17 cellular contexts compared by ENCODE assay signal in the genomic region with DNA sequence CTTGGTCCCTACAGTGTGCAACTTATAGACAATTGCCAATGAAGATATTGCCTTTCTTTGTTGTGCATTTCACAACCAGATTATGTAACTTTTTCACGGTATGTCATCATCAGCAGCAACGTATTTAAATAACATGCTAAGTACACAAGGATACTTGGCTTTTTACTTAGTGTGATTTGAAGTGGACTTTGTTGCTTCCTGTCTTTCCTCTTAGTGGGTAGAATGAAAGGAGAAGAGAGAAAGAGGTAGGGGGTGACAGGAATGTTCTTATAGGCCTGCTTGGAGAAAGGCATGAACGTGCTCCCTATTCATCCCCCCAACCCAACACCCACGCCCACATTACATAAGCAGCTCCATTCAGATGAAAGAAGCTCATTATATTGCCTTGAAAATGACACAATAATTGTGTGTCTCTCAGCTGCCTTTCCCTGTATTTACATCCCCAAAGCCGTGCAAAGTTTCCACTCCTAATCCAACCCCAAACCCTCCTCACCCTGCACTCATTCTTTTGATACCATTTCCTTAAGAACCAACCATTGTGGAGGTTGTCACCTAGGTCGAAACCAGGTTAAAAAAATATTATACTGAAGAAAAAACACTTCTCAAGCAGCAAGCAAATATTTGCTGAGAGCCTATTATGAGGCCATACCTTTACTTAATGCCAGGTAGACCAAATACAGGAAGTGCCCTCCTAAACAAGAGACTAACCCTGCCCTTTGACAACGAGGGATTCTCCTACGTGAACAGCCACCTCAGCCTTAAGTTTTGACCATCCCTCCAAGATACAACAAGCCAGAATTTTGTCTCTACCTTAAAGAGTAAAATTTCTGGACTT. TPM values are rescaled to one million over a fixed set of nuclear protein-coding genes. Genes with fewer than 3 reads are reported as not detected.
DNase-seq lines count a peak whose midpoint lies in the region; ATAC-seq and FAIRE-seq lines count a peak whose summit lies in the region.
"Had no signal": no experiment of that assay in that cellular context is flagged by ENCODE, and none has a peak within 500 bp of the region (broad histone marks: within the 10 kb centered on the region; RNA-seq: fewer than 3 reads in every experiment).

No MANE protein-coding gene starts in this region.

- peak overlapping the region in 1 of 2 donors; percentile 58 for H3K27ac ChIP-seq in small intestine (ENCODE audit: low read depth in 1 of 2, low read length in 1 of 2)
- H3K27ac ChIP-seq: ovary, vagina had no signal

- no peak for FAIRE-seq in small intestine (lab: Jason Lieb, UNC)

- H3K9me3 ChIP-seq in HAP-1 (no peaks in the 10 kb centered on the region), small intestine (ENCODE audit: control insufficient read depth, low read depth) (no peaks in the 10 kb centered on the region)
- H3K9me3 ChIP-seq: ovary, vagina had no signal

- no peaks in the 10 kb centered on the region for H3K9me3 Mint-ChIP-seq in activated naive CD8-positive, alpha-beta T cell treated with anti-CD3 and anti-CD28 coated beads for 36 hours
- H3K9me3 Mint-ChIP-seq: CD4-positive, alpha-beta T cell; HFFc6 had no signal

- H3K27me3 ChIP-seq in HAP-1 (ENCODE audit: low read depth) = no peaks in the 10 kb centered on the region
- H3K27me3 ChIP-seq in small intestine (ENCODE audit: control insufficient read depth in 2 of 2, insufficient read depth in 2 of 2, low read length in 2 of 2) = no peaks in the 10 kb centered on the region
- H3K27me3 ChIP-seq: ovary, vagina had no signal

- ATAC-seq in HG02678 (IDR thresholded peaks at IDR 0.05; ENCODE audit: unreplicated experiment) (no peak), GM21717 (IDR thresholded peaks at IDR 0.05; ENCODE audit: unreplicated experiment) (no peak)
- ATAC-seq: stimulated activated naive CD8-positive, alpha-beta T cell treated with anti-CD3 and anti-CD28 coated beads, Interleukin-15, Interleukin-2, amounts not matched to agents 100 U/mL and 50 U/mL, for 24 hours had no signal

- H3K36me3 ChIP-seq in HAP-1 (replicated peaks) (no peaks in the 10 kb centered on the region), small intestine (ENCODE audit: control insufficient read depth in 2 of 2, insufficient read depth in 2 of 2, low read length in 2 of 2) (no peaks in the 10 kb centered on the region)
- H3K36me3 ChIP-seq: ovary, vagina had no signal

- H3K4me1 ChIP-seq in HAP-1 (peaks cover 12% of the 10 kb centered on the region), small intestine (ENCODE audit: control insufficient read depth in 2 of 2, insufficient read depth in 1 of 2, low read depth in 1 of 2, low read length in 1 of 2) (no peaks in the 10 kb centered on the region)
- H3K4me1 ChIP-seq: vagina had no signal

- H3K4me3 Mint-ChIP-seq in activated naive CD8-positive, alpha-beta T cell treated with anti-CD3 and anti-CD28 coated beads for 36 hours = no peak overlapping the region
- H3K4me3 Mint-ChIP-seq: activated CD4-positive, alpha-beta memory T cell treated with anti-CD3 and anti-CD28 coated beads, Interleukin-2, amount 10 ng/mL, durations not matched to agents 7 days and 5 days; activated T-helper 1 cell treated with anti-CD3 and anti-CD28 coated beads, Interleukin-12 subunit alpha, Interleukin-12 subunit beta, Interleukin-2, Interleukin-4 antibody, amounts not matched to agents 30 ng/mL and 10 ng/mL and 1 ng/mL, durations not matched to agents 14 hours and 24 hours and 36 hours; CD4-positive, alpha-beta T cell; HFFc6 had no signal

- no peaks in the 10 kb centered on the region for H3K27me3 Mint-ChIP-seq in activated naive CD8-positive, alpha-beta T cell treated with anti-CD3 and anti-CD28 coated beads for 36 hours
- H3K27me3 Mint-ChIP-seq: activated CD4-positive, alpha-beta memory T cell treated with anti-CD3 and anti-CD28 coated beads, Interleukin-2, amount 10 ng/mL, durations not matched to agents 7 days and 5 days; CD4-positive, alpha-beta T cell had no signal

- H3K36me3 Mint-ChIP-seq in activated naive CD8-positive, alpha-beta T cell treated with anti-CD3 and anti-CD28 coated beads for 36 hours = no peaks in the 10 kb centered on the region

- H3K4me1 Mint-ChIP-seq in activated naive CD8-positive, alpha-beta T cell treated with anti-CD3 and anti-CD28 coated beads for 36 hours = no peaks in the 10 kb centered on the region
- H3K4me1 Mint-ChIP-seq: activated CD4-positive, alpha-beta memory T cell treated with anti-CD3 and anti-CD28 coated beads, Interleukin-2, amount 10 ng/mL, durations not matched to agents 7 days and 5 days had no signal

- no peak overlapping the region for H3K27ac Mint-ChIP-seq in activated naive CD8-positive, alpha-beta T cell treated with anti-CD3 and anti-CD28 coated beads for 36 hours
- H3K27ac Mint-ChIP-seq: activated CD4-positive, alpha-beta memory T cell treated with anti-CD3 and anti-CD28 coated beads, Interleukin-2, amount 10 ng/mL, durations not matched to agents 7 days and 5 days; activated T-helper 1 cell treated with anti-CD3 and anti-CD28 coated beads, Interleukin-12 subunit alpha, Interleukin-12 subunit beta, Interleukin-2, Interleukin-4 antibody, amounts not matched to agents 30 ng/mL and 10 ng/mL and 1 ng/mL, durations not matched to agents 14 hours and 24 hours and 36 hours; CD4-positive, alpha-beta T cell; HFFc6 had no signal

- H3K4me3 ChIP-seq in HAP-1 (no peak overlapping the region), small intestine (ENCODE audit: low read depth in 1 of 2, low read length in 2 of 2) (no peak overlapping the region)
- H3K4me3 ChIP-seq: ovary, smooth muscle cell, vagina had no signal

- DNase-seq in HAP-1 (ENCODE audit: low spot score in 2 of 2) (peak; percentile 17 to 31), NOMO-1 (lab: John Stamatoyannopoulos, UW; ENCODE audit: unreplicated experiment in 2 of 2) (peak; percentile 41 to 77), fibroblast of peridontal ligament (ENCODE audit: extremely low read depth) (peak; percentile 5), small intestine (peak; percentile 25)
- DNase-seq in activated naive CD8-positive, alpha-beta T cell treated with anti-CD3 and anti-CD28 coated beads for 36 hours = no peak
- DNase-seq: activated CD4-positive, alpha-beta memory T cell treated with anti-CD3 and anti-CD28 coated beads, Interleukin-2, amount 10 ng/mL, durations not matched to agents 7 days and 5 days; CD4-positive, alpha-beta T cell; glutamatergic neuron; HFFc6; NK-92 treated with Interleukin-12 subunit alpha and Interleukin-12 subunit beta, amount 100 ng/mL, for 24 hours; ovary; stimulated activated naive CD8-positive, alpha-beta T cell treated with anti-CD3 and anti-CD28 coated beads, Interleukin-15, Interleukin-2, amounts not matched to agents 100 U/mL and 50 U/mL, for 24 hours had no signal

- in situ Hi-C loops in HAP-1 (cut with MboI; ENCODE audit: low sequenced_read_pairs) = no loop called here

- 50 to 60% (median 51%) methylated on average over 8 of the region's 8 CpGs for WGBS in small intestine, 3 donors

RNA-seq across cellular contexts. Expression of gene GK, which starts 25.2 kb away (rescaled TPM):
- 10 to 100 TPM; 20.7 to 90.6 (median 83.0) TPM for polyA plus RNA-seq in small intestine
- total RNA-seq in activated naive CD8-positive, alpha-beta T cell treated with anti-CD3 and anti-CD28 coated beads for 36 hours = 10 to 100 TPM; 30.4 to 32.4 TPM

RNA-seq across cellular contexts. Expression of gene TASL, which starts 50.5 kb away (rescaled TPM):
- 1 to 10 TPM in 1 of 3 donors, under 1 TPM in 1, not detected in 1; 0.49 to 1.4 TPM for polyA plus RNA-seq in small intestine
- total RNA-seq in activated naive CD8-positive, alpha-beta T cell treated with anti-CD3 and anti-CD28 coated beads for 36 hours = 1 to 10 TPM; 3.1 to 3.4 TPM
- total RNA-seq: HFFc6, smooth muscle cell had no signal
- polyA plus RNA-seq: smooth muscle cell had no signal
